Comparison of ENCODE assay signal across 29 cellular contexts in the genomic region with DNA sequence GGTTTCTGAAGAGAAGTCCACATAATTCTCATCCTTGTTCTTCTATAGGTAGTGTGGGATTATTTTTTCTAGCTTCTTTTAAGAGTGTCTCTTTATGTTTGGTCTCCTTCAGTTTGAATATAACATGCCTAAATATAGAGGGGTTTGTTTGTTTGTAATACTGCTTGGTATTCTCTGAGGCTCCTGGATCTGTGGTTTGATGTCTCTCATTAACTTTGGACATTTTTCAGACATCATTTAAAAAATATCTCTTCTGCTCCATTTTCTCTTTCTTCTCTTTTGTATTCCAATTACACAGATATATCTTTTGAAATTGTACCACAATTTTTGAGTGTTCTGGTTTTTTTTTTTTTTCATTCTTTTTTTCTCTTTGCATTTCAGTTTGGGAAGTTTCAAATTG.
"Had no signal": no experiment of that assay in that cellular context is flagged by ENCODE, and none has a peak within 500 bp of the region (broad histone marks: within the 10 kb centered on the region; RNA-seq: fewer than 3 reads in every experiment).

No MANE protein-coding gene starts in this region.

- H3K79me2 ChIP-seq: parathyroid adenoma had no signal

- H3K9ac ChIP-seq: neural progenitor cell, parathyroid adenoma had no signal

- H3K36me3 ChIP-seq: ovary, right lobe of liver, suprapubic skin, transverse colon, upper lobe of right lung had no signal

- H3K4me2 ChIP-seq: neural progenitor cell had no signal

- H3K4me3 ChIP-seq: neural progenitor cell, ovary, psoas muscle, right lobe of liver, sigmoid colon, suprapubic skin, testis, tibial artery, transverse colon, upper lobe of right lung, uterus had no signal

- H3K27ac Mint-ChIP-seq: natural killer cell; nephron; neural progenitor cell; progenitor cell of endocrine pancreas; stimulated activated effector memory CD8-positive, alpha-beta T cell treated with anti-CD3 and anti-CD28 coated beads, Interleukin-12 subunit alpha, Interleukin-12 subunit beta, amount 100 ng/mL, for 72 hours; stimulated activated naive CD8-positive, alpha-beta T cell treated with anti-CD3 and anti-CD28 coated beads, Interleukin-15, amount 100 ng/mL, for 72 hours; type B pancreatic cell had no signal

- H3K9me3 Mint-ChIP-seq: stimulated activated effector memory CD8-positive, alpha-beta T cell treated with anti-CD3 and anti-CD28 coated beads, Interleukin-12 subunit alpha, Interleukin-12 subunit beta, amount 100 ng/mL, for 72 hours; stimulated activated naive CD8-positive, alpha-beta T cell treated with anti-CD3 and anti-CD28 coated beads, Interleukin-15, amount 100 ng/mL, for 72 hours had no signal

- H3K4me1 ChIP-seq: neural progenitor cell, parathyroid adenoma, psoas muscle, right lobe of liver, sigmoid colon, testis, transverse colon, upper lobe of right lung, uterus had no signal

- H3K4me1 Mint-ChIP-seq: natural killer cell; nephron; neural progenitor cell; stimulated activated effector memory CD8-positive, alpha-beta T cell treated with anti-CD3 and anti-CD28 coated beads, Interleukin-12 subunit alpha, Interleukin-12 subunit beta, amount 100 ng/mL, for 72 hours; stimulated activated naive CD8-positive, alpha-beta T cell treated with anti-CD3 and anti-CD28 coated beads, Interleukin-15, amount 100 ng/mL, for 72 hours had no signal

- H3K9me3 ChIP-seq: suprapubic skin, testis, transverse colon, uterus had no signal

- H3K27me3 Mint-ChIP-seq: progenitor cell of endocrine pancreas; stimulated activated naive CD8-positive, alpha-beta T cell treated with anti-CD3 and anti-CD28 coated beads, Interleukin-15, amount 100 ng/mL, for 72 hours; type B pancreatic cell had no signal

- H3K27ac ChIP-seq: neural progenitor cell, ovary, parathyroid adenoma, psoas muscle, right lobe of liver, sigmoid colon, suprapubic skin, tibial artery, transverse colon, upper lobe of right lung, uterus had no signal

- DNase-seq: natural killer cell; occipital lobe; ovary; posterior cingulate gyrus; psoas muscle; right cardiac atrium; right lobe of liver; sigmoid colon; small intestine; stimulated activated CD4-positive, alpha-beta T cell treated with anti-CD3 and anti-CD28 coated beads, Interleukin-15, amount 100 ng/mL, for 24 hours; stimulated activated CD4-positive, alpha-beta T cell treated with anti-CD3 and anti-CD28 coated beads, Interleukin-2, amount 100 ng/mL, for 24 hours; stimulated activated CD4-positive, alpha-beta T cell treated with anti-CD3 and anti-CD28 coated beads, Interleukin-2, amount 100 ng/mL, for 48 hours; stimulated activated CD4-positive, alpha-beta T cell treated with anti-CD3 and anti-CD28 coated beads, Interleukin-4, amount 100 ng/mL, for 24 hours; stimulated activated naive CD4-positive, alpha-beta T cell; stimulated activated naive CD8-positive, alpha-beta T cell treated with anti-CD3 and anti-CD28 coated beads, Interleukin-15, amount 100 ng/mL, for 72 hours; stimulated activated naive CD8-positive, alpha-beta T cell treated with anti-CD3 and anti-CD28 coated beads, Interleukin-15, Interleukin-2, amounts not matched to agents 100 U/mL and 50 U/mL, for 24 hours; substantia nigra; testis; tibial artery; transverse colon; upper lobe of right lung; uterus had no signal

- H3K4me3 Mint-ChIP-seq: natural killer cell; nephron; neural progenitor cell; stimulated activated effector memory CD8-positive, alpha-beta T cell treated with anti-CD3 and anti-CD28 coated beads, Interleukin-12 subunit alpha, Interleukin-12 subunit beta, amount 100 ng/mL, for 72 hours; stimulated activated naive CD8-positive, alpha-beta T cell treated with anti-CD3 and anti-CD28 coated beads, Interleukin-15, amount 100 ng/mL, for 72 hours; type B pancreatic cell had no signal

- ATAC-seq: natural killer cell; psoas muscle; right cardiac atrium; right lobe of liver; stimulated activated effector memory CD8-positive, alpha-beta T cell treated with anti-CD3 and anti-CD28 coated beads, Interleukin-12 subunit alpha, Interleukin-12 subunit beta, amount 100 ng/mL, for 72 hours; stimulated activated naive CD8-positive, alpha-beta T cell treated with anti-CD3 and anti-CD28 coated beads, Interleukin-15, amount 100 ng/mL, for 72 hours; stimulated activated naive CD8-positive, alpha-beta T cell treated with anti-CD3 and anti-CD28 coated beads, Interleukin-15, Interleukin-2, amounts not matched to agents 100 U/mL and 50 U/mL, for 24 hours; upper lobe of right lung had no signal

- H3K36me3 Mint-ChIP-seq: natural killer cell; stimulated activated effector memory CD8-positive, alpha-beta T cell treated with anti-CD3 and anti-CD28 coated beads, Interleukin-12 subunit alpha, Interleukin-12 subunit beta, amount 100 ng/mL, for 72 hours had no signal

- H3K27me3 ChIP-seq: neural progenitor cell, ovary, right lobe of liver, sigmoid colon, suprapubic skin, testis, tibial artery, transverse colon, upper lobe of right lung, uterus had no signal
